ENCODE assay signal across 6 cellular contexts in genomic region chr17:76346936-76347335, GRCh38. TPM values are rescaled to one million over a fixed set of nuclear protein-coding genes. Genes with fewer than 3 reads are reported as not detected.
A peak's percentile ranks its signal among the peaks of the same experiment; 100 is the strongest.
DNase-seq lines count a peak whose midpoint lies in the region; ATAC-seq, FAIRE-seq and TF ChIP-seq lines count a peak whose summit lies in the region.
"Not testable (repeated sequence)": the region's sequence is repeated elsewhere in the genome, so short reads cannot be mapped to it uniquely, and the experiment has no call there.

No MANE protein-coding gene starts in this region.

- not testable (repeated sequence) for TF ChIP-seq POLR2A in HepG2 (IDR thresholded peaks at IDR 0.05; ENCODE audit: insufficient read depth in 1 of 2, low read depth in 2 of 2, low read length in 2 of 2)

- not testable (repeated sequence) for TF ChIP-seq CTCF in CD4-positive, alpha-beta T cell (IDR thresholded peaks at IDR 0.05); RWPE2 (IDR thresholded peaks at IDR 0.05; ENCODE audit: poor library complexity, severe bottlenecking); chondrocyte (IDR thresholded peaks at IDR 0.05); HepG2 (CRISPR knock-in tag; IDR thresholded peaks at IDR 0.05); nephron progenitor cell (IDR thresholded peaks at IDR 0.05)

- H3K9me3 Mint-ChIP-seq in CD4-positive, alpha-beta T cell; chondrocyte (ENCODE audit: low read depth); nephron progenitor cell: not testable (repeated sequence)

- DNase-seq in CD4-positive, alpha-beta T cell; HepG2 (ENCODE audit: low spot score); nephron progenitor cell: not testable (repeated sequence)
- DNase-seq in RWPE2 (ENCODE audit: low spot score) (peak; percentile 49), chondrocyte (ENCODE audit: low spot score) (peak; percentile 66), posterior vena cava (ENCODE audit: low spot score) (peak; percentile 48)

- WGBS in HepG2 (ENCODE audit: low lambda C conversion rate), result 97% methylated on average over 11 of the region's 11 CpGs

- peaks cover 54% of the 10 kb centered on the region for H3K36me3 ChIP-seq in RWPE2 (ENCODE audit: low read depth)
- peaks cover 32 to 51% of the 10 kb centered on the region in 2 experiments for H3K36me3 ChIP-seq in HepG2 (replicated peaks in 1 of 2; ENCODE audit: control insufficient read depth in 1 of 2, insufficient read depth in 2 of 2, low read length in 2 of 2)

- H3K4me2 ChIP-seq in HepG2 (ENCODE audit: low read depth, low read length), result not testable (repeated sequence)

- H3K4me3 Mint-ChIP-seq in CD4-positive, alpha-beta T cell, result peak overlapping the region; percentile 11
- H3K4me3 Mint-ChIP-seq in chondrocyte (ENCODE audit: unreplicated experiment); nephron progenitor cell: not testable (repeated sequence)

- H3K4me3 ChIP-seq in RWPE2 (ENCODE audit: severe bottlenecking); HepG2 (replicated peaks in 1 of 3; ENCODE audit: insufficient read depth in 1 of 3, low read depth in 2 of 3, low read length in 3 of 3): not testable (repeated sequence)

- H3K27ac Mint-ChIP-seq in CD4-positive, alpha-beta T cell; chondrocyte (ENCODE audit: unreplicated experiment): not testable (repeated sequence)
- peak overlapping the region; percentile 66 for H3K27ac Mint-ChIP-seq in nephron progenitor cell

- not testable (repeated sequence) for FAIRE-seq in HepG2 (lab: Jason Lieb, UNC)

- peaks cover 41% of the 10 kb centered on the region for H3K36me3 Mint-ChIP-seq in CD4-positive, alpha-beta T cell (ENCODE audit: low read depth)
- H3K36me3 Mint-ChIP-seq in chondrocyte (ENCODE audit: low read depth) (peaks cover 23% of the 10 kb centered on the region), nephron progenitor cell (ENCODE audit: low read depth) (peaks cover 55% of the 10 kb centered on the region)

- not testable (repeated sequence) for TF ChIP-seq RAD21 in HepG2 (CRISPR knock-in tag; IDR thresholded peaks at IDR 0.05)

- H3K79me2 ChIP-seq in HepG2 (ENCODE audit: insufficient read depth, low read length), result peaks cover 58% of the 10 kb centered on the region

- in situ Hi-C loops in HepG2 (cut with HindIII; ENCODE audit: extremely low pct_ligation_motif_present, low pct_unique_long_range_greater_than_20kb), result not testable (repeated sequence)

- BruUV-seq in HepG2 (replicated peaks; lab: Mats Ljungman, UMichigan), result not testable (repeated sequence)

- not testable (repeated sequence) for H2AFZ ChIP-seq in HepG2 (ENCODE audit: low read length)

- H3K27me3 ChIP-seq in CD4-positive, alpha-beta T cell (ENCODE audit: control insufficient read depth, insufficient read depth, low read length); RWPE2 (ENCODE audit: insufficient read depth, poor library complexity, severe bottlenecking); HepG2 (ENCODE audit: control insufficient read depth in 1 of 2, insufficient read depth in 2 of 2, low read length in 2 of 2): not testable (repeated sequence)

- intact Hi-C loops in CD4-positive, alpha-beta T cell (cut with DNase I, micrococcal nuclease); HepG2 (cut with micrococcal nuclease; ENCODE audit: unreplicated experiment); posterior vena cava (cut with DNase I): not testable (repeated sequence)

- not testable (repeated sequence) for H3K27me3 Mint-ChIP-seq in CD4-positive, alpha-beta T cell; chondrocyte (ENCODE audit: low read depth); nephron progenitor cell (ENCODE audit: low read depth, poor library complexity)

- POLR2A ChIA-PET in CD4-positive, alpha-beta T cell (lab: Charles Lee), result not testable (repeated sequence)
- POLR2A ChIA-PET in HepG2 (lab: Yijun Ruan, JAX), result interaction anchor here (2.1 to 4.4 kb wide), 2 partner anchors 11 to 36 kb away, joined by 7 to 89 read pairs; partner anchors contain the start of gene SPHK1

- not testable (repeated sequence) for TF ChIP-seq EP300 in HepG2 (IDR thresholded peaks at IDR 0.05; ENCODE audit: low read depth in 2 of 2, low read length in 2 of 2); HepG2 (CRISPR knock-in tag; IDR thresholded peaks at IDR 0.05; ENCODE audit: borderline replicate concordance)

- not testable (repeated sequence) for ATAC-seq in CD4-positive, alpha-beta T cell (ENCODE audit: poor library complexity); RWPE2 (ENCODE audit: low read depth); HepG2

- H3K4me1 Mint-ChIP-seq in CD4-positive, alpha-beta T cell (ENCODE audit: low read depth), result not testable (repeated sequence)
- H3K4me1 Mint-ChIP-seq in chondrocyte (ENCODE audit: low read depth) (peaks cover 30% of the 10 kb centered on the region), nephron progenitor cell (peaks cover 16% of the 10 kb centered on the region)

- not testable (repeated sequence) for H3K27ac ChIP-seq in CD4-positive, alpha-beta T cell (ENCODE audit: low read depth, low read length); RWPE2 (ENCODE audit: poor library complexity, severe bottlenecking); HepG2 (ENCODE audit: extremely low read length, insufficient read depth, low read length)

- H4K20me1 ChIP-seq in HepG2 (ENCODE audit: insufficient read depth, low read length), result not testable (repeated sequence)

- H3K9me3 ChIP-seq in CD4-positive, alpha-beta T cell (ENCODE audit: control insufficient read depth, low read length); RWPE2 (ENCODE audit: severe bottlenecking); HepG2 (ENCODE audit: low read length): not testable (repeated sequence)

- not testable (repeated sequence) for H3K9ac ChIP-seq in HepG2 (ENCODE audit: insufficient read depth, low read depth, low read length)

- CTCF ChIA-PET in CD4-positive, alpha-beta T cell (lab: Charles Lee); HepG2 (lab: Yijun Ruan, JAX; ENCODE audit: low intra/inter-chr PET ratio, low total read pairs): not testable (repeated sequence)

- H3K4me1 ChIP-seq in RWPE2 (ENCODE audit: insufficient read depth, poor library complexity, severe bottlenecking), result not testable (repeated sequence)
- peaks cover 53% of the 10 kb centered on the region for H3K4me1 ChIP-seq in HepG2 (ENCODE audit: insufficient read depth, low read length)

RNA-seq across cellular contexts. Expression of gene PRPSAP1, which starts 6.8 kb away (rescaled TPM):
- total RNA-seq in CD4-positive, alpha-beta T cell, result 10 to 100 TPM; 10.8 to 12.1 TPM
- total RNA-seq in chondrocyte (41.4 to 59.0 TPM (median 55.3 TPM) in 3 replicates), HepG2 (2016; rRNA removed; fragmentation: Illumina TruSeq; extraction: Trizol) (91.1 and 115 TPM in 2 replicates), posterior vena cava (10 to 100 TPM; 33.7 to 34.8 TPM)
- total RNA-seq in HepG2 (2016; cell fraction: cytosol; rRNA removed; fragmentation: Illumina TruSeq; extraction: Trizol; ENCODE audit: low read depth), result 50.9 and 56.3 TPM in 2 replicates
- 93.8 and 106 TPM in 2 replicates for total RNA-seq in HepG2 (2016; cell fraction: insoluble cytoplasmic fraction; rRNA removed; fragmentation: Illumina TruSeq; extraction: Trizol)
- total RNA-seq in HepG2 (2016; cell fraction: membrane; rRNA removed; fragmentation: Illumina TruSeq; extraction: Trizol), result 62.1 and 63.3 TPM in 2 replicates
- total RNA-seq in HepG2 (2016; cell fraction: nucleus; rRNA removed; fragmentation: Illumina TruSeq; extraction: Trizol), result 97.5 and 106 TPM in 2 replicates
- 314 and 325 TPM in 2 replicates for polyA plus RNA-seq in HepG2 (2011; rRNA removed)
- 244 and 264 TPM in 2 replicates for polyA plus RNA-seq in HepG2 (2011; cell fraction: cytosol; rRNA removed)
- 676 and 852 TPM in 2 replicates for polyA plus RNA-seq in HepG2 (2011; cell fraction: nucleus; rRNA removed)
- polyA plus RNA-seq in HepG2 (2012), result 192 and 251 TPM in 2 replicates
- polyA plus RNA-seq in HepG2 (2016; cell fraction: cytosol; fragmentation: Illumina TruSeq; extraction: Trizol; ENCODE audit: low read depth), result 24.9 and 31.2 TPM in 2 replicates
- polyA plus RNA-seq in HepG2 (2016; cell fraction: insoluble cytoplasmic fraction; fragmentation: Illumina TruSeq; extraction: Trizol; ENCODE audit: low read depth), result 142 and 162 TPM in 2 replicates
- 50.3 and 53.9 TPM in 2 replicates for polyA plus RNA-seq in HepG2 (2016; cell fraction: membrane; fragmentation: Illumina TruSeq; extraction: Trizol; ENCODE audit: low read depth)
- 198 and 200 TPM in 2 replicates for polyA plus RNA-seq in HepG2 (2016; cell fraction: nucleus; fragmentation: Illumina TruSeq; extraction: Trizol; ENCODE audit: insufficient read depth, low read depth)
- polyA minus RNA-seq in HepG2 (2011; rRNA and poly(A)+ RNA removed; ENCODE audit: low replicate concordance), result 54.9 and 219 TPM in 2 replicates
- polyA minus RNA-seq in HepG2 (2011; cell fraction: cytosol; rRNA and poly(A)+ RNA removed), result 108 and 118 TPM in 2 replicates
- polyA minus RNA-seq in HepG2 (2011; cell fraction: nucleus; rRNA and poly(A)+ RNA removed), result 292 and 371 TPM in 2 replicates

RNA-seq across cellular contexts. Expression of gene SPHK1, which starts 37.5 kb away (rescaled TPM):
- total RNA-seq in CD4-positive, alpha-beta T cell, result 1 to 10 TPM in 1 of 2 experiments, under 1 TPM in 1; 0.45 to 1.1 TPM
- total RNA-seq in chondrocyte (5.8 to 12.8 TPM (median 12.7 TPM) in 3 replicates), HepG2 (2016; rRNA removed; fragmentation: Illumina TruSeq; extraction: Trizol) (111 and 160 TPM in 2 replicates), posterior vena cava (10 to 100 TPM; 13.8 to 36.6 TPM)
- total RNA-seq in HepG2 (2016; cell fraction: cytosol; rRNA removed; fragmentation: Illumina TruSeq; extraction: Trizol; ENCODE audit: low read depth), result 48.7 and 63.1 TPM in 2 replicates
- 101 and 161 TPM in 2 replicates for total RNA-seq in HepG2 (2016; cell fraction: insoluble cytoplasmic fraction; rRNA removed; fragmentation: Illumina TruSeq; extraction: Trizol)
- 105 and 128 TPM in 2 replicates for total RNA-seq in HepG2 (2016; cell fraction: membrane; rRNA removed; fragmentation: Illumina TruSeq; extraction: Trizol)
- total RNA-seq in HepG2 (2016; cell fraction: nucleus; rRNA removed; fragmentation: Illumina TruSeq; extraction: Trizol), result 124 and 150 TPM in 2 replicates
- 129 and 137 TPM in 2 replicates for polyA plus RNA-seq in HepG2 (2011; rRNA removed)
- polyA plus RNA-seq in HepG2 (2011; cell fraction: cytosol; rRNA removed), result 113 and 185 TPM in 2 replicates
- 814 and 941 TPM in 2 replicates for polyA plus RNA-seq in HepG2 (2011; cell fraction: nucleus; rRNA removed)
- polyA plus RNA-seq in HepG2 (2012), result 59.0 and 123 TPM in 2 replicates
- 41.1 and 53.2 TPM in 2 replicates for polyA plus RNA-seq in HepG2 (2016; cell fraction: cytosol; fragmentation: Illumina TruSeq; extraction: Trizol; ENCODE audit: low read depth)
- polyA plus RNA-seq in HepG2 (2016; cell fraction: insoluble cytoplasmic fraction; fragmentation: Illumina TruSeq; extraction: Trizol; ENCODE audit: low read depth), result 89.1 and 103 TPM in 2 replicates
- 74.4 and 85.2 TPM in 2 replicates for polyA plus RNA-seq in HepG2 (2016; cell fraction: membrane; fragmentation: Illumina TruSeq; extraction: Trizol; ENCODE audit: low read depth)
- polyA plus RNA-seq in HepG2 (2016; cell fraction: nucleus; fragmentation: Illumina TruSeq; extraction: Trizol; ENCODE audit: insufficient read depth, low read depth), result 289 and 305 TPM in 2 replicates
- polyA minus RNA-seq in HepG2 (2011; rRNA and poly(A)+ RNA removed; ENCODE audit: low replicate concordance), result 11.2 and 115 TPM in 2 replicates
- polyA minus RNA-seq in HepG2 (2011; cell fraction: cytosol; rRNA and poly(A)+ RNA removed), result 29.9 and 32.1 TPM in 2 replicates
- 63.9 and 90.6 TPM in 2 replicates for polyA minus RNA-seq in HepG2 (2011; cell fraction: nucleus; rRNA and poly(A)+ RNA removed)

RNA-seq across cellular contexts. Expression of gene QRICH2, which starts 38.9 kb away (rescaled TPM):
- 1 to 10 TPM; 1.8 to 2.1 TPM for total RNA-seq in CD4-positive, alpha-beta T cell
- 4.7 to 5.2 TPM (median 5.0 TPM) in 3 replicates for total RNA-seq in chondrocyte
- 2.7 and 3.7 TPM in 2 replicates for total RNA-seq in HepG2 (2016; rRNA removed; fragmentation: Illumina TruSeq; extraction: Trizol)
- 3.1 and 3.3 TPM in 2 replicates for total RNA-seq in HepG2 (2016; cell fraction: cytosol; rRNA removed; fragmentation: Illumina TruSeq; extraction: Trizol; ENCODE audit: low read depth)
- total RNA-seq in HepG2 (2016; cell fraction: insoluble cytoplasmic fraction; rRNA removed; fragmentation: Illumina TruSeq; extraction: Trizol), result 2.3 and 3.7 TPM in 2 replicates
- total RNA-seq in HepG2 (2016; cell fraction: membrane; rRNA removed; fragmentation: Illumina TruSeq; extraction: Trizol), result 4.0 and 4.5 TPM in 2 replicates
- total RNA-seq in HepG2 (2016; cell fraction: nucleus; rRNA removed; fragmentation: Illumina TruSeq; extraction: Trizol), result 4.4 and 6.1 TPM in 2 replicates
- polyA plus RNA-seq in HepG2 (2011; rRNA removed), result 5.7 and 11.5 TPM in 2 replicates
- polyA plus RNA-seq in HepG2 (2011; cell fraction: cytosol; rRNA removed), result 3.4 and 3.8 TPM in 2 replicates
- polyA plus RNA-seq in HepG2 (2011; cell fraction: nucleus; rRNA removed), result 58.0 and 60.6 TPM in 2 replicates
- polyA plus RNA-seq in HepG2 (2012), result 1.5 and 7.5 TPM in 2 replicates
- 0.94 and 1.1 TPM in 2 replicates for polyA plus RNA-seq in HepG2 (2016; cell fraction: cytosol; fragmentation: Illumina TruSeq; extraction: Trizol; ENCODE audit: low read depth)
- 1.2 TPM in 2 replicates for polyA plus RNA-seq in HepG2 (2016; cell fraction: insoluble cytoplasmic fraction; fragmentation: Illumina TruSeq; extraction: Trizol; ENCODE audit: low read depth)
- 1.0 and 1.5 TPM in 2 replicates for polyA plus RNA-seq in HepG2 (2016; cell fraction: membrane; fragmentation: Illumina TruSeq; extraction: Trizol; ENCODE audit: low read depth)
- 10.2 and 12.1 TPM in 2 replicates for polyA plus RNA-seq in HepG2 (2016; cell fraction: nucleus; fragmentation: Illumina TruSeq; extraction: Trizol; ENCODE audit: insufficient read depth, low read depth)
- polyA minus RNA-seq in HepG2 (2011; rRNA and poly(A)+ RNA removed; ENCODE audit: low replicate concordance), result 6.3 and 21.9 TPM in 2 replicates
- 2.5 and 3.3 TPM in 2 replicates for polyA minus RNA-seq in HepG2 (2011; cell fraction: cytosol; rRNA and poly(A)+ RNA removed)
- polyA minus RNA-seq in HepG2 (2011; cell fraction: nucleus; rRNA and poly(A)+ RNA removed), result 12.0 and 17.0 TPM in 2 replicates
- 1 to 10 TPM in 1 of 2 donors, under 1 TPM in 1; 0.83 to 1.6 TPM for total RNA-seq in posterior vena cava
